In the genomic region with DNA sequence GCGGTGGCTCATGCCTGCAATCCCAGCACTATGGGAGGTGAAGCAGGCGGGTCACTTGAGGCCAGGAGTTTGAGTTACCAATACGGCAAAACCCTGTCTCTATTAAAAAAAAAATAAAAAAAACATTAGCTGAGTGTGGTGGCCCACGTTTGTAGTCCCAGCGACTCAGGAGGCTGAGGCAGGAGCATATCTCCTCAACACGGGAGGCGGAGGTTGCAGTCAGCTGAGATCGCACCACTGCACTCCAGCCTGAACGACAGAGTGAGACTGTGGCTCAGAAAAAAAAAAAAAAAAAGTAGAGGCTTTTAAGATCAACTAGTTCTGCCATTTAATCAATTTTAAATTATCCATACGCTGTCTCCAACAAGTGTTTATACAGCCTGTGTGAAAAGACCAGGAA, we compare ENCODE assay signal across 34 cellular contexts.
"Had no signal": no experiment of that assay in that cellular context is flagged by ENCODE, and none has a peak within 500 bp of the region (broad histone marks: within the 10 kb centered on the region; RNA-seq: fewer than 3 reads in every experiment).

No MANE protein-coding gene starts in this region.

- H3K4me1 ChIP-seq: adrenal gland, body of pancreas, breast epithelium had no signal

- H3K27ac ChIP-seq: adrenal gland, body of pancreas, brain microvascular endothelial cell, breast epithelium, VCaP had no signal

- H3K9me3 ChIP-seq: adrenal gland, body of pancreas, breast epithelium had no signal

- ATAC-seq: activated CD8-positive, alpha-beta T cell treated with anti-CD3 and anti-CD28 coated beads for 36 hours; activated naive CD4-positive, alpha-beta T cell treated with anti-CD3 and anti-CD28 coated beads, Interleukin-2, amount 50 U/mL, for 72 hours; activated T-cell treated with anti-CD3 and anti-CD28 coated beads, Interleukin-2, amount 50 U/mL, for 4 hours; activated T-cell treated with anti-CD3 and anti-CD28 coated beads, Interleukin-2, amount 50 U/mL, for 72 hours; activated T-helper 17 cell treated with anti-CD3 and anti-CD28 coated beads, Interleukin-2, amount 50 U/mL, for 72 hours; body of pancreas had no signal

- H3K36me3 ChIP-seq: adrenal gland, brain microvascular endothelial cell, breast epithelium had no signal

- H3K4me3 ChIP-seq: adrenal gland, body of pancreas, breast epithelium had no signal

- FAIRE-seq: astrocyte, TTC549 had no signal

- DNase-seq: activated B cell treated with CpG ODN at 0.5 μM for 24 hours; activated CD4-positive, alpha-beta memory T cell treated with anti-CD3 and anti-CD28 coated beads for 36 hours; activated CD4-positive, alpha-beta T cell treated with anti-CD3 and anti-CD28 coated beads for 4 hours; activated CD4-positive, alpha-beta T cell treated with anti-CD3 and anti-CD28 coated beads, Interleukin-2, amount 10 ng/mL, durations not matched to agents 24 days and 14 days; activated CD4-positive, alpha-beta T cell treated with anti-CD3 and anti-CD28 coated beads, Interleukin-2, amount 50 U/mL, for 1 hour; activated CD4-positive, alpha-beta T cell treated with anti-CD3 and anti-CD28 coated beads, Interleukin-2, amount 50 U/mL, for 4 hours; activated CD4-positive, CD25-positive, alpha-beta regulatory T cell treated with anti-CD3 and anti-CD28 coated beads, Interleukin-2, amount 50 U/mL, for 72 hours; activated CD8-positive, alpha-beta memory T cell treated with anti-CD3 and anti-CD28 coated beads, Interleukin-2, amount 50 U/mL, for 4 hours; activated CD8-positive, alpha-beta T cell treated with anti-CD3 and anti-CD28 coated beads for 36 hours; activated effector memory CD4-positive, alpha-beta T cell treated with anti-CD3 and anti-CD28 coated beads, Interleukin-2, amount 50 U/mL, for 16 hours; activated gamma-delta T cell treated with Interleukin-2 at 50 U/mL for 16 hours; activated naive CD4-positive, alpha-beta T cell; activated naive CD4-positive, alpha-beta T cell treated with anti-CD3 and anti-CD28 coated beads for 36 hours; activated naive CD4-positive, alpha-beta T cell treated with anti-CD3 and anti-CD28 coated beads, Interleukin-2, amount 50 U/mL, for 16 hours; activated naive CD8-positive, alpha-beta T cell treated with anti-CD3 and anti-CD28 coated beads for 36 hours; activated T-cell treated with anti-CD3 and anti-CD28 coated beads for 4 hours; activated T-cell treated with anti-CD3 and anti-CD28 coated beads, Interleukin-2, amount 50 U/mL, for 1 hour; activated T-cell treated with anti-CD3 and anti-CD28 coated beads, Interleukin-2, amount 50 U/mL, for 4 hours; activated T-cell treated with anti-CD3 and anti-CD28 coated beads, Interleukin-2, amount 50 U/mL, for 72 hours; adrenal gland; amniotic stem cell; aorta; body of pancreas; brain microvascular endothelial cell; central memory CD4-positive, alpha-beta T cell; T-helper 1 cell; T-helper 2 cell; T-helper 9 cell had no signal

- H3K27me3 ChIP-seq: adrenal gland, body of pancreas, brain microvascular endothelial cell, breast epithelium had no signal
